ENCODE assay signal across 14 cellular contexts in genomic region chr1:147626739-147627138, GRCh38. TPM values are rescaled to one million over a fixed set of nuclear protein-coding genes. Genes with fewer than 3 reads are reported as not detected.
DNase-seq lines count a peak whose midpoint lies in the region; TF ChIP-seq lines count a peak whose summit lies in the region.
"Had no signal": no experiment of that assay in that cellular context is flagged by ENCODE, and none has a peak within 500 bp of the region (broad histone marks: within the 10 kb centered on the region; RNA-seq: fewer than 3 reads in every experiment).

No MANE protein-coding gene starts in this region.

- TF ChIP-seq CTCF in prostate gland (IDR thresholded peaks at IDR 0.05) (no peak), GM10266 (IDR thresholded peaks at IDR 0.05; ENCODE audit: control insufficient read depth, insufficient read depth, low read depth, missing control alignments) (no peak)

- H3K9me3 ChIP-seq in prostate gland (no peaks in the 10 kb centered on the region), GM23248 (ENCODE audit: low read depth) (no peaks in the 10 kb centered on the region)
- H3K9me3 ChIP-seq: BE2C, heart right ventricle, right atrium auricular region, transverse colon had no signal

- no peaks in the 10 kb centered on the region for H3K9me2 ChIP-seq in GM23248 (ENCODE audit: insufficient read depth)

- DNase-seq in NCI-H2107 treated with DMSO at 0.1 percent for 48 hours (lab: John Stamatoyannopoulos, UW; ENCODE audit: unreplicated experiment) (peak; percentile 71), NCI-H2107 (lab: John Stamatoyannopoulos, UW) (no peak), NCI-H187 (lab: John Stamatoyannopoulos, UW) (peak; percentile 65 to 73), SHP77 treated with DMSO at 0.1 percent for 48 hours (lab: John Stamatoyannopoulos, UW) (peak; percentile 29), prostate gland (ENCODE audit: low spot score) (peak; percentile 15), GM23248 (no peak), midbrain (lab: John Stamatoyannopoulos, UW) (no peak), GM10266 (ENCODE audit: extremely low spot score) (no peak)
- DNase-seq: DMS 273 treated with DMSO at 0.1 percent for 48 hours had no signal

- no peaks in the 10 kb centered on the region for H3F3A ChIP-seq in GM23248 (ENCODE audit: insufficient read depth)

- no peak overlapping the region for H3K9ac ChIP-seq in GM23248

- in situ Hi-C loops in GM23248 (cut with MboI) = loop anchor here (10.0 to 25.0 kb wide), 2 partner anchors 132 to 339 kb away; no protein-coding TSS in a partner anchor

- H4K20me1 ChIP-seq in GM23248 (ENCODE audit: insufficient read depth) = no peaks in the 10 kb centered on the region

- H2AFZ ChIP-seq in GM23248 = no peak overlapping the region

- intact Hi-C loops in prostate gland (cut with DNase I) = loop anchor here (2.0 to 5.0 kb wide), 2 partner anchors 26 to 129 kb away; no protein-coding TSS in a partner anchor

- H3K27me3 ChIP-seq in prostate gland (replicated peaks; ENCODE audit: insufficient read depth) (no peaks in the 10 kb centered on the region), GM23248 (replicated peaks; ENCODE audit: insufficient read depth) (no peaks in the 10 kb centered on the region)
- H3K27me3 ChIP-seq: BE2C, heart right ventricle, right atrium auricular region, transverse colon had no signal

- no peak overlapping the region for H3K4me3 ChIP-seq in prostate gland
- no peak overlapping the region for H3K4me3 ChIP-seq in GM23248
- H3K4me3 ChIP-seq: heart right ventricle, lung, right atrium auricular region, transverse colon had no signal

- H3K4me1 ChIP-seq in prostate gland (replicated peaks) = no peaks in the 10 kb centered on the region
- H3K4me1 ChIP-seq in GM23248 (ENCODE audit: insufficient read depth) = 0 out of 2 replicates have a peak, but pooled peaks cover 8% of the 10 kb centered on the region
- H3K4me1 ChIP-seq: BE2C, right atrium auricular region had no signal

- WGBS in prostate gland = 65% methylated on average over 5 of the region's 5 CpGs
- WGBS in GM23248 (ENCODE audit: low coverage in 1 of 2, low lambda C conversion rate in 2 of 2, missing lambda C conversion rate in 2 of 2), 2 experiments = 90 to 92% methylated on average over 5 of the region's 5 CpGs

- no peaks in the 10 kb centered on the region for H3K79me2 ChIP-seq in GM23248 (ENCODE audit: insufficient read depth)

- H3K36me3 ChIP-seq in prostate gland = no peaks in the 10 kb centered on the region
- no peaks in the 10 kb centered on the region; the same call in 1 of the 2 replicates for H3K36me3 ChIP-seq in GM23248 (ENCODE audit: low read depth)
- H3K36me3 ChIP-seq: transverse colon had no signal

- H3K4me2 ChIP-seq in GM23248 (ENCODE audit: unreplicated experiment) = no peak overlapping the region

- TF ChIP-seq POLR2A in prostate gland (IDR thresholded peaks at IDR 0.05) = no peak

- peak overlapping the region in 1 of 2 donors; percentile 18 for H3K27ac ChIP-seq in prostate gland
- no peak overlapping the region for H3K27ac ChIP-seq in GM23248
- H3K27ac ChIP-seq: heart right ventricle, right atrium auricular region, transverse colon had no signal

RNA-seq across cellular contexts. Expression of gene ACP6, which starts 43.6 kb away (rescaled TPM):
- 10 to 100 TPM; 20.2 to 22.0 TPM for total RNA-seq in prostate gland
- total RNA-seq in GM23248 (2014; rRNA removed; shearing (Covaris generic)) = 6.1 and 9.1 TPM in 2 replicates
- 9.3 and 11.0 TPM in 2 replicates for polyA plus RNA-seq in GM23248 (2016; fragmentation: Nextera tagmentation; extraction: Ambion mirVana)

Comparison
In these comparisons a context has a peak if more than half of its experiments do, and no peak if none do; other contexts are left out.
1. DNase-seq: peak in NCI-H2107 treated with DMSO at 0.1 percent for 48 hours (single experiment), NCI-H187 (2 of 2), SHP77 treated with DMSO at 0.1 percent for 48 hours (single experiment) and prostate gland (single experiment); none in NCI-H2107 (single experiment), GM23248 (single experiment), midbrain (single experiment) and GM10266 (single experiment).